8 cellular contexts compared by ENCODE assay signal in genomic region chr16:31108794-31109558, GRCh38. TPM values are rescaled to one million over a fixed set of nuclear protein-coding genes. Genes with fewer than 3 reads are reported as not detected.
A peak's percentile ranks its signal among the peaks of the same experiment; 100 is the strongest.
DNase-seq lines count a peak whose midpoint lies in the region; ATAC-seq and TF ChIP-seq lines count a peak whose summit lies in the region.

No MANE protein-coding gene starts in this region.

- H3K27ac Mint-ChIP-seq in activated CD4-positive, alpha-beta memory T cell treated with anti-CD3 and anti-CD28 coated beads, Interleukin-2, amount 10 ng/mL, durations not matched to agents 7 days and 5 days, result peak overlapping the region; percentile 51

- no peaks in the 10 kb centered on the region for H4K20me1 ChIP-seq in HCT116 (ENCODE audit: insufficient read depth)
- no peaks in the 10 kb centered on the region for H4K20me1 ChIP-seq in smooth muscle cell (ENCODE audit: low read depth)

- peak overlapping the region; percentile 83 for H3K4me2 ChIP-seq in HCT116 (ENCODE audit: low read length)
- H3K4me2 ChIP-seq in smooth muscle cell, result peak overlapping the region; percentile 97

- H3K4me1 ChIP-seq in HCT116 (ENCODE audit: control insufficient read depth in 1 of 2, insufficient read depth in 2 of 2, low read length in 2 of 2) (peaks cover 10 to 32% of the 10 kb centered on the region in 2 experiments; a peak in 3 of 4 replicates), right cardiac atrium (ENCODE audit: control insufficient read depth, insufficient read depth, low read length) (peaks cover 7% of the 10 kb centered on the region), smooth muscle cell (ENCODE audit: low read depth) (peaks cover 4% of the 10 kb centered on the region)

- BruUV-seq in HCT116 (replicated peaks; lab: Mats Ljungman, UMichigan), result TSS peak; percentile 47

- POLR2A ChIA-PET in HCT116 (lab: Charles Lee), result no interaction called here
- POLR2A ChIA-PET in activated CD4-positive, alpha-beta memory T cell treated with anti-CD3 and anti-CD28 coated beads, Interleukin-2, amount 10 ng/mL, durations not matched to agents 7 days and 5 days (lab: Charles Lee), result interaction anchor here (1.4 to 2.0 kb wide), 2 partner anchors 8 to 35 kb away, joined by 4 to 7 read pairs; partner anchors contain the start of genes KAT8, ZNF646 and ZNF668

- no peak for TF ChIP-seq RAD21 in HCT116 (IDR thresholded peaks at IDR 0.05; ENCODE audit: low read depth)

- peak overlapping the region; percentile 89 for H3K27ac ChIP-seq in HCT116 (ENCODE audit: low read depth, low read length)
- peak overlapping the region; percentile 85 for H3K27ac ChIP-seq in right cardiac atrium (ENCODE audit: low read length)
- H3K27ac ChIP-seq in smooth muscle cell (ENCODE audit: low read depth), result no peak overlapping the region

- no peaks in the 10 kb centered on the region for H3K9me2 ChIP-seq in HCT116 (ENCODE audit: insufficient read depth)

- peak; percentile 3; the same call in 1 of the 2 replicates for ATAC-seq in HCT116
- ATAC-seq in right cardiac atrium, result peak in 1 of 2 donors; percentile 5
- ATAC-seq in GM18511 (IDR thresholded peaks at IDR 0.05; ENCODE audit: unreplicated experiment), result no peak

- TF ChIP-seq POLR2A in HCT116 (IDR thresholded peaks at IDR 0.05; ENCODE audit: borderline replicate concordance, extremely low read depth, insufficient read depth, insufficient read length), result no peak

- H3K36me3 ChIP-seq in HCT116 (ENCODE audit: control insufficient read depth in 1 of 2, insufficient read depth in 2 of 2, low read length in 2 of 2) (peaks cover 14 to 39% of the 10 kb centered on the region in 2 experiments), smooth muscle cell (ENCODE audit: low read depth) (no peaks in the 10 kb centered on the region)

- no peaks in the 10 kb centered on the region for H3K9me3 Mint-ChIP-seq in activated CD4-positive, alpha-beta memory T cell treated with anti-CD3 and anti-CD28 coated beads, Interleukin-2, amount 10 ng/mL, durations not matched to agents 7 days and 5 days

- H3K9ac ChIP-seq in HCT116 (ENCODE audit: low read length), result peak overlapping the region; percentile 90
- H3K9ac ChIP-seq in smooth muscle cell (ENCODE audit: low read depth), result peak overlapping the region; percentile 79

- no peaks in the 10 kb centered on the region for H3K27me3 Mint-ChIP-seq in activated CD4-positive, alpha-beta memory T cell treated with anti-CD3 and anti-CD28 coated beads, Interleukin-2, amount 10 ng/mL, durations not matched to agents 7 days and 5 days

- H3K9me3 ChIP-seq in HCT116 (ENCODE audit: control insufficient read depth in 1 of 2, insufficient read depth in 1 of 2, low read depth in 1 of 2, low read length in 2 of 2) (no peaks in the 10 kb centered on the region), right cardiac atrium (ENCODE audit: control insufficient read depth, low read length) (no peaks in the 10 kb centered on the region), smooth muscle cell (replicated peaks; ENCODE audit: low read depth) (no peaks in the 10 kb centered on the region)

- peaks cover 21% of the 10 kb centered on the region for H3K79me2 ChIP-seq in HCT116 (ENCODE audit: insufficient read depth, low read length)
- H3K79me2 ChIP-seq in smooth muscle cell (ENCODE audit: low read depth), result peaks cover 15% of the 10 kb centered on the region

- intact Hi-C loops in HCT116 (cut with micrococcal nuclease), result loop anchor here (5.0 kb wide), 1 partner anchor 333 kb away; the partner anchor contains the start of gene ZNF843
- intact Hi-C loops in right cardiac atrium (cut with DNase I), result no loop called here

- CTCF ChIA-PET in HCT116 (lab: Charles Lee), result interaction anchor here (1.4 kb wide), 1 partner anchor 124 kb away, joined by 3 read pairs; the partner anchor contains the start of gene HSD3B7
- CTCF ChIA-PET in activated CD4-positive, alpha-beta memory T cell treated with anti-CD3 and anti-CD28 coated beads, Interleukin-2, amount 10 ng/mL, durations not matched to agents 7 days and 5 days (lab: Charles Lee), result no interaction called here

- no peak for TF ChIP-seq CTCF in HCT116 (IDR thresholded peaks at IDR 0.05 in 2 of 3, conservative IDR thresholded peaks at IDR 0.05 in 1 of 3; ENCODE audit: borderline replicate concordance in 1 of 3, insufficient read depth in 1 of 3, low read depth in 2 of 3, low read length in 2 of 3)
- TF ChIP-seq CTCF in smooth muscle cell (IDR thresholded peaks at IDR 0.05; ENCODE audit: borderline replicate concordance, insufficient read depth, poor library complexity, severe bottlenecking), result no peak

- H3K4me3 Mint-ChIP-seq in activated CD4-positive, alpha-beta memory T cell treated with anti-CD3 and anti-CD28 coated beads, Interleukin-2, amount 10 ng/mL, durations not matched to agents 7 days and 5 days, result peak overlapping the region; percentile 71

- peak overlapping the region; percentile 83 to 98 for H3K4me3 ChIP-seq in HCT116 (replicated peaks in 1 of 2; ENCODE audit: low read depth in 1 of 2, low read length in 2 of 2)
- peak overlapping the region; percentile 74 for H3K4me3 ChIP-seq in right cardiac atrium (ENCODE audit: low read length)
- H3K4me3 ChIP-seq in smooth muscle cell, result peak overlapping the region; percentile 91

- RAD21 ChIA-PET in HCT116 (lab: Charles Lee; ENCODE audit: low non-redundant PET in 1 of 2, low total read pairs in 2 of 2, uncharacterized antibody in 2 of 2, unreplicated experiment in 2 of 2), result no interaction called here

- no peak for DNase-seq in HCT116 (ENCODE audit: low read depth, low spot score)
- DNase-seq in activated CD4-positive, alpha-beta memory T cell treated with anti-CD3 and anti-CD28 coated beads, Interleukin-2, amount 10 ng/mL, durations not matched to agents 7 days and 5 days, result no peak
- DNase-seq in right cardiac atrium, result peak in 1 of 3 donors; percentile 54
- DNase-seq in smooth muscle cell (lab: John Stamatoyannopoulos, UW; ENCODE audit: unreplicated experiment), result no peak
- no peak for DNase-seq in stimulated activated CD4-positive, alpha-beta T cell treated with anti-CD3 and anti-CD28 coated beads, Interleukin-12 subunit alpha, Interleukin-12 subunit beta, amount 100 ng/mL, for 4 hours
- no peak for DNase-seq in T1000 (lab: John Stamatoyannopoulos, UW)
- DNase-seq in H4 (ENCODE audit: low spot score), result no peak

- H2AFZ ChIP-seq in HCT116 (ENCODE audit: low read depth, low read length, poor library complexity, severe bottlenecking) (no peak overlapping the region), smooth muscle cell (ENCODE audit: low read depth) (peak overlapping the region; percentile 75)

- H3K36me3 Mint-ChIP-seq in activated CD4-positive, alpha-beta memory T cell treated with anti-CD3 and anti-CD28 coated beads, Interleukin-2, amount 10 ng/mL, durations not matched to agents 7 days and 5 days (ENCODE audit: low read depth), result peaks cover 23% of the 10 kb centered on the region

- 37% methylated on average over 57 of the region's 57 CpGs for WGBS in right cardiac atrium
- WGBS in smooth muscle cell (ENCODE audit: low lambda C conversion rate), result 61% methylated on average over 48 of the region's 57 CpGs

- no peaks in the 10 kb centered on the region for H3K27me3 ChIP-seq in HCT116 (ENCODE audit: insufficient read depth, low read length)
- H3K27me3 ChIP-seq in right cardiac atrium (ENCODE audit: control insufficient read depth, insufficient read depth), result no peaks in the 10 kb centered on the region
- H3K27me3 ChIP-seq in smooth muscle cell (ENCODE audit: low read depth), result no peaks in the 10 kb centered on the region

- peaks cover under 1% of the 10 kb centered on the region for H3F3A ChIP-seq in smooth muscle cell (ENCODE audit: low read depth)

- H3K4me1 Mint-ChIP-seq in activated CD4-positive, alpha-beta memory T cell treated with anti-CD3 and anti-CD28 coated beads, Interleukin-2, amount 10 ng/mL, durations not matched to agents 7 days and 5 days, result peaks cover 35% of the 10 kb centered on the region

RNA-seq across cellular contexts. Expression of gene BCKDK, which starts 0.8 kb away (rescaled TPM):
- total RNA-seq in HCT116 (2021; ENCODE audit: unreplicated experiment), result 60.7 TPM
- polyA plus RNA-seq in HCT116 (2012), result 85.2 and 87.3 TPM in 2 replicates
- 10 to 100 TPM; 32.9 to 34.4 TPM for total RNA-seq in activated CD4-positive, alpha-beta memory T cell treated with anti-CD3 and anti-CD28 coated beads, Interleukin-2, amount 10 ng/mL, durations not matched to agents 7 days and 5 days
- 10 to 100 TPM; 43.8 to 50.8 (median 48.3) TPM for total RNA-seq in right cardiac atrium
- 42.2 TPM for polyA plus RNA-seq in right cardiac atrium
- 32.1 and 40.5 TPM in 2 replicates for total RNA-seq in smooth muscle cell
- polyA plus RNA-seq in smooth muscle cell, result 82.6 and 87.9 TPM in 2 replicates
- total RNA-seq in H4 (2014; rRNA removed; shearing (Covaris generic)), result 32.7 and 38.6 TPM in 2 replicates

RNA-seq across cellular contexts. Expression of gene KAT8, which starts 8.5 kb away (rescaled TPM):
- total RNA-seq in HCT116 (2021; ENCODE audit: unreplicated experiment) (44.9 TPM), right cardiac atrium (10 to 100 TPM; 72.3 to 76.4 (median 75.2) TPM), smooth muscle cell (26.3 and 32.9 TPM in 2 replicates)
- 39.3 and 40.7 TPM in 2 replicates for polyA plus RNA-seq in HCT116 (2012)
- total RNA-seq in activated CD4-positive, alpha-beta memory T cell treated with anti-CD3 and anti-CD28 coated beads, Interleukin-2, amount 10 ng/mL, durations not matched to agents 7 days and 5 days, result 10 to 100 TPM; 43.7 to 44.3 TPM
- polyA plus RNA-seq in right cardiac atrium (77.0 TPM), smooth muscle cell (27.4 and 29.1 TPM in 2 replicates)
- total RNA-seq in H4 (2014; rRNA removed; shearing (Covaris generic)), result 37.9 and 40.8 TPM in 2 replicates

RNA-seq across cellular contexts. Expression of gene VKORC1, which starts 14.4 kb away (rescaled TPM):
- total RNA-seq in HCT116 (2021; ENCODE audit: unreplicated experiment) (83.8 TPM), right cardiac atrium (10 to 100 TPM; 40.8 to 56.0 (median 47.1) TPM), smooth muscle cell (232 and 253 TPM in 2 replicates)
- polyA plus RNA-seq in HCT116 (2012), result 195 and 218 TPM in 2 replicates
- 10 to 100 TPM; 66.0 to 66.1 TPM for total RNA-seq in activated CD4-positive, alpha-beta memory T cell treated with anti-CD3 and anti-CD28 coated beads, Interleukin-2, amount 10 ng/mL, durations not matched to agents 7 days and 5 days
- polyA plus RNA-seq in right cardiac atrium (68.0 TPM), smooth muscle cell (340 and 394 TPM in 2 replicates)
- 75.1 and 81.7 TPM in 2 replicates for total RNA-seq in H4 (2014; rRNA removed; shearing (Covaris generic))

RNA-seq across cellular contexts. Expression of gene PRSS53, which starts 20.2 kb away (rescaled TPM):
- total RNA-seq in HCT116 (2021; ENCODE audit: unreplicated experiment) (11.6 TPM), right cardiac atrium (1 to 10 TPM in 2 of 4 donors, under 1 TPM in 2; 0.36 to 1.5 (median 0.88) TPM), smooth muscle cell (5.1 and 6.3 TPM in 2 replicates)
- 5.4 and 5.7 TPM in 2 replicates for polyA plus RNA-seq in HCT116 (2012)
- 1 to 10 TPM; 4.7 to 4.9 TPM for total RNA-seq in activated CD4-positive, alpha-beta memory T cell treated with anti-CD3 and anti-CD28 coated beads, Interleukin-2, amount 10 ng/mL, durations not matched to agents 7 days and 5 days
- polyA plus RNA-seq in right cardiac atrium (0.79 TPM), smooth muscle cell (0.66 and 1.1 TPM in 2 replicates)
- total RNA-seq in H4 (2014; rRNA removed; shearing (Covaris generic)), result 0.14 and 0.31 TPM in 2 replicates

RNA-seq across cellular contexts. Expression of gene PRSS8, which starts 26.6 kb away (rescaled TPM):
- total RNA-seq in HCT116 (2021; ENCODE audit: unreplicated experiment) (42.6 TPM), right cardiac atrium (under 1 TPM in 2 of 4 donors, not detected in 2; 0.15 to 0.40 TPM), smooth muscle cell (15.1 and 17.3 TPM in 2 replicates)
- polyA plus RNA-seq in HCT116 (2012), result 67.9 and 80.9 TPM in 2 replicates
- not detected for total RNA-seq in activated CD4-positive, alpha-beta memory T cell treated with anti-CD3 and anti-CD28 coated beads, Interleukin-2, amount 10 ng/mL, durations not matched to agents 7 days and 5 days
- polyA plus RNA-seq in right cardiac atrium (0.41 TPM), smooth muscle cell (13.9 and 68.0 TPM in 2 replicates)
- total RNA-seq in H4 (2014; rRNA removed; shearing (Covaris generic)), result 0.04 TPM in 1 of 2 replicates, not detected in the other
